20 cellular contexts compared by ENCODE assay signal in genomic region chrX:113222305-113222704, GRCh38.
DNase-seq lines count a peak whose midpoint lies in the region; ATAC-seq, FAIRE-seq and TF ChIP-seq lines count a peak whose summit lies in the region.
"Had no signal": no experiment of that assay in that cellular context is flagged by ENCODE, and none has a peak within 500 bp of the region (broad histone marks: within the 10 kb centered on the region; RNA-seq: fewer than 3 reads in every experiment).

No MANE protein-coding gene starts in this region.

- FAIRE-seq in H1 (lab: Jason Lieb, UNC) (peak; percentile 39), pancreas (lab: Jason Lieb, UNC) (no peak)
- FAIRE-seq: A549, G401.6, GM12891 had no signal

- H2AFZ ChIP-seq in H1 (ENCODE audit: low read length) (no peak overlapping the region), smooth muscle cell (ENCODE audit: low read depth) (no peak overlapping the region)

- H3K9ac ChIP-seq in H1 (replicated peaks in 1 of 4; ENCODE audit: extremely low read depth in 1 of 4, low read depth in 3 of 4, low read length in 3 of 4) (no peak overlapping the region), smooth muscle cell (ENCODE audit: low read depth) (no peak overlapping the region)
- H3K9ac ChIP-seq: BLaER1 treated with 17β-estradiol and CSF1 and Interleukin-3, amounts not matched to agents 10 nM and 100 nM had no signal

- H3K14ac ChIP-seq in H1 (ENCODE audit: insufficient read length) = no peak overlapping the region

- H3K18ac ChIP-seq in H1 (ENCODE audit: extremely low read depth, low read length) = no peak overlapping the region

- intact Hi-C loops in pancreas (cut with DNase I) = no loop called here

- TF ChIP-seq CTCF in H1 (IDR thresholded peaks at IDR 0.05; ENCODE audit: control extremely low read depth in 1 of 3, insufficient read depth in 1 of 3, low read depth in 1 of 3, low read length in 3 of 3) = no peak
- no peak for TF ChIP-seq CTCF in pancreas (IDR thresholded peaks at IDR 0.05)
- TF ChIP-seq CTCF in smooth muscle cell (IDR thresholded peaks at IDR 0.05; ENCODE audit: borderline replicate concordance, insufficient read depth, poor library complexity, severe bottlenecking) = no peak

- no peak for TF ChIP-seq RAD21 in H1 (IDR thresholded peaks at IDR 0.05 in 1 of 2, conservative IDR thresholded peaks at IDR 0.05 in 1 of 2; ENCODE audit: low read depth in 2 of 2, low read length in 2 of 2)

- H3K9me3 ChIP-seq in H1 (ENCODE audit: insufficient read depth in 2 of 2, low read depth in 1 of 2, low read length in 1 of 2) (no peaks in the 10 kb centered on the region), pancreas (no peaks in the 10 kb centered on the region), smooth muscle cell (replicated peaks; ENCODE audit: low read depth) (no peaks in the 10 kb centered on the region)
- H3K9me3 ChIP-seq: A549, Caco-2 had no signal

- H2BK12ac ChIP-seq in H1 (ENCODE audit: low read depth, low read length) = no peak overlapping the region

- DNase-seq in OCI-M1 (lab: John Stamatoyannopoulos, UW) = peak; percentile 1
- DNase-seq in H1 (ENCODE audit: low read depth in 1 of 2, low spot score in 2 of 2) = no peak
- peak in 4 of 6 donors; percentile 22 to 56 (median 30) for DNase-seq in pancreas
- no peak for DNase-seq in smooth muscle cell (lab: John Stamatoyannopoulos, UW; ENCODE audit: unreplicated experiment)
- DNase-seq in DMS153 treated with DMSO at 0.1 percent for 48 hours (lab: John Stamatoyannopoulos, UW; ENCODE audit: unreplicated experiment) = no peak
- DNase-seq: AML-193; Caco-2; Calu3; CD4-positive, alpha-beta T cell; CD8-positive, alpha-beta T cell; DMS79 treated with DMSO at 0.1 percent for 48 hours; GF-D8 had no signal

- no peak overlapping the region for H3K23ac ChIP-seq in H1 (ENCODE audit: insufficient read length)

- H2AK5ac ChIP-seq in H1 (ENCODE audit: low read depth, low read length) = no peak overlapping the region

- no peak overlapping the region for H2BK5ac ChIP-seq in H1 (ENCODE audit: low read depth, low read length)

- H3K4me1 ChIP-seq in H1 (replicated peaks in 1 of 4; ENCODE audit: control insufficient read depth in 3 of 4, insufficient read depth in 4 of 4, low read length in 3 of 4) = peaks cover 0 to 4% (median 0%) of the 10 kb centered on the region in 4 experiments; a peak in 1 of 7 replicates
- no peaks in the 10 kb centered on the region for H3K4me1 ChIP-seq in pancreas
- H3K4me1 ChIP-seq in smooth muscle cell (ENCODE audit: low read depth) = no peaks in the 10 kb centered on the region
- H3K4me1 ChIP-seq: A549; BLaER1 treated with 17β-estradiol and CSF1 and Interleukin-3, amounts not matched to agents 10 nM and 100 nM; Caco-2 had no signal

- POLR2A ChIA-PET in H1 (lab: Charles Lee; ENCODE audit: partially characterized antibody) = no interaction called here

- no peaks in the 10 kb centered on the region for H3K79me1 ChIP-seq in H1 (ENCODE audit: low read depth, low read length)

- H3K27me3 ChIP-seq in H1 (replicated peaks in 1 of 4; ENCODE audit: control insufficient read depth in 3 of 4, extremely low read depth in 1 of 4, insufficient read depth in 3 of 4, low read length in 3 of 4) = no peaks in the 10 kb centered on the region
- no peaks in the 10 kb centered on the region for H3K27me3 ChIP-seq in pancreas
- no peaks in the 10 kb centered on the region for H3K27me3 ChIP-seq in smooth muscle cell (ENCODE audit: low read depth)

- H3K36me3 ChIP-seq in H1 (ENCODE audit: control insufficient read depth in 2 of 4, insufficient read depth in 4 of 4, low read length in 3 of 4) = no peaks in the 10 kb centered on the region
- no peaks in the 10 kb centered on the region for H3K36me3 ChIP-seq in pancreas
- no peaks in the 10 kb centered on the region for H3K36me3 ChIP-seq in smooth muscle cell (ENCODE audit: low read depth)
- H3K36me3 ChIP-seq: BLaER1 treated with 17β-estradiol and CSF1 and Interleukin-3, amounts not matched to agents 10 nM and 100 nM had no signal

- H3K79me2 ChIP-seq in H1 (ENCODE audit: control insufficient read depth in 1 of 2, insufficient read depth in 2 of 2, low read length in 2 of 2) (no peaks in the 10 kb centered on the region), smooth muscle cell (ENCODE audit: low read depth) (no peaks in the 10 kb centered on the region)

- H3K4ac ChIP-seq in H1 (replicated peaks; ENCODE audit: insufficient read length, low read depth, low read length) = no peak overlapping the region

- H2BK20ac ChIP-seq in H1 (ENCODE audit: low read length) = no peak overlapping the region

- no peak for TF ChIP-seq POLR2A in H1 (IDR thresholded peaks at IDR 0.05; ENCODE audit: control extremely low read depth in 1 of 2, low read depth in 2 of 2, low read length in 2 of 2)

- no peak overlapping the region for H2BK15ac ChIP-seq in H1 (ENCODE audit: low read length)

- TF ChIP-seq EP300 in H1 (IDR thresholded peaks at IDR 0.05; ENCODE audit: borderline replicate concordance in 1 of 2, low read depth in 2 of 2, low read length in 2 of 2) = no peak

- H3K4me3 ChIP-seq in H1 (ENCODE audit: extremely low read depth in 1 of 4, insufficient read depth in 2 of 4, low read depth in 3 of 4, low read length in 4 of 4) (no peak overlapping the region), pancreas (no peak overlapping the region), smooth muscle cell (no peak overlapping the region)
- H3K4me3 ChIP-seq: A549; BLaER1 treated with 17β-estradiol and CSF1 and Interleukin-3, amounts not matched to agents 10 nM and 100 nM had no signal

- H3F3A ChIP-seq in smooth muscle cell (ENCODE audit: low read depth) = no peaks in the 10 kb centered on the region

- CTCF ChIA-PET in H1 (lab: Charles Lee; ENCODE audit: partially characterized antibody) = no interaction called here

- no peaks in the 10 kb centered on the region for H3K23me2 ChIP-seq in H1 (ENCODE audit: low read depth, low read length)

- H3K4me2 ChIP-seq in H1 (ENCODE audit: insufficient read depth in 1 of 2, low read depth in 2 of 2, low read length in 2 of 2) (no peak overlapping the region), smooth muscle cell (peak overlapping the region; percentile 65)
- H3K4me2 ChIP-seq: A549; BLaER1 treated with 17β-estradiol and CSF1 and Interleukin-3, amounts not matched to agents 10 nM and 100 nM had no signal

- H4K91ac ChIP-seq in H1 (replicated peaks; ENCODE audit: insufficient read length, low read length) = no peak overlapping the region

- H4K5ac ChIP-seq in H1 (ENCODE audit: insufficient read length, low read depth, low read length) = no peak overlapping the region

- ATAC-seq in pancreas (peak; percentile 48 to 95 (median 82)), HG03442 (IDR thresholded peaks at IDR 0.05; ENCODE audit: unreplicated experiment) (no peak), HG03108 (IDR thresholded peaks at IDR 0.05; ENCODE audit: unreplicated experiment) (no peak)
- ATAC-seq: A549; CD8-positive, alpha-beta T cell had no signal

- H3K27ac ChIP-seq in H1 (ENCODE audit: low read depth, low read length) (no peak overlapping the region), pancreas (no peak overlapping the region), smooth muscle cell (ENCODE audit: low read depth) (no peak overlapping the region)
- H3K27ac ChIP-seq: 22Rv1; A549; BLaER1 treated with 17β-estradiol and CSF1 and Interleukin-3, amounts not matched to agents 10 nM and 100 nM; C4-2B had no signal

- no peak overlapping the region for H4K8ac ChIP-seq in H1 (ENCODE audit: extremely low read depth, insufficient read depth, low read length)

- WGBS in H1 (ENCODE audit: extremely low coverage in 1 of 2, insufficient coverage in 1 of 2, insufficient read length in 1 of 2, insufficient replicate concordance in 2 of 2, low coverage in 1 of 2, low lambda C conversion rate in 2 of 2, missing lambda C conversion rate in 1 of 2), 2 experiments = 90% methylated on average over 3 of the region's 3 CpGs; no CpG with 5 or more reads in 1 of the 2 experiments
- 14 to 21% methylated on average over 3 of the region's 3 CpGs for WGBS in pancreas, 2 donors
- 39% methylated on average over 3 of the region's 3 CpGs for WGBS in smooth muscle cell (ENCODE audit: low lambda C conversion rate)

- no peak overlapping the region for H2BK120ac ChIP-seq in H1 (replicated peaks; ENCODE audit: low read depth, low read length)

- no peak overlapping the region for H3K56ac ChIP-seq in H1 (replicated peaks; ENCODE audit: insufficient read length, low read depth, low read length)

- H4K20me1 ChIP-seq in H1 (replicated peaks in 1 of 2; ENCODE audit: control insufficient read depth in 1 of 2, insufficient read depth in 2 of 2, low read length in 2 of 2) (no peaks in the 10 kb centered on the region), smooth muscle cell (ENCODE audit: low read depth) (no peaks in the 10 kb centered on the region)
- H4K20me1 ChIP-seq: BLaER1 treated with 17β-estradiol and CSF1 and Interleukin-3, amounts not matched to agents 10 nM and 100 nM had no signal

TF ChIP-seq in H1, 55 proteins besides CTCF, POLR2A, EP300 and RAD21:
- no peak for TF ChIP-seq KDM1A (IDR thresholded peaks at IDR 0.05; ENCODE audit: borderline replicate concordance, low read length)
- no peak for TF ChIP-seq RNF2 (IDR thresholded peaks at IDR 0.05; ENCODE audit: borderline replicate concordance, low read depth, low read length, missing control alignments, poor library complexity, severe bottlenecking)
- TF ChIP-seq TAF7 (optimal IDR thresholded peaks at IDR 0.05; ENCODE audit: borderline replicate concordance, low read depth, low read length) = no peak
- TF ChIP-seq JUN (IDR thresholded peaks at IDR 0.05; ENCODE audit: low read depth, low read length) = no peak
- TF ChIP-seq MAX (IDR thresholded peaks at IDR 0.05) = no peak
- TF ChIP-seq BCL11A (IDR thresholded peaks at IDR 0.05; ENCODE audit: low read depth in 2 of 2, low read length in 2 of 2) = no peak

Comparison
In these comparisons a context has a peak if more than half of its experiments do, and no peak if none do; other contexts are left out.
1. DNase-seq: peak in OCI-M1 (single experiment) and pancreas (4 of 6); none in H1 (0 of 2), smooth muscle cell (single experiment) and DMS153 treated with DMSO at 0.1 percent for 48 hours (single experiment).
2. ATAC-seq: peak in pancreas (4 of 4); none in HG03442 (single experiment) and HG03108 (single experiment).